In genomic region chr7:45567713-45568112, GRCh38 we compare ENCODE assay signal across 23 cellular contexts.
"Had no signal": no experiment of that assay in that cellular context is flagged by ENCODE, and none has a peak within 500 bp of the region (broad histone marks: within the 10 kb centered on the region; RNA-seq: fewer than 3 reads in every experiment).

No MANE protein-coding gene starts in this region.

- H3K27ac ChIP-seq: KMS-11, SJSA1, SK-N-MC had no signal

- H3K4me1 Mint-ChIP-seq: IgD-negative memory B cell had no signal

- H3K9ac ChIP-seq: KMS-11 had no signal

- H3K36me3 Mint-ChIP-seq: IgD-negative memory B cell had no signal

- H3K4me3 ChIP-seq: K562, SJSA1, SK-N-MC had no signal

- H3K4me1 ChIP-seq: SJSA1 had no signal

- H3K27ac Mint-ChIP-seq: IgD-negative memory B cell had no signal

- H3K9me3 ChIP-seq: SJSA1 had no signal

- DNase-seq: Kasumi-1, MV-4-11, NCI-H1048, NCI-H1105, NCI-H1417, NCI-H1436 treated with DMSO at 0.1 percent for 48 hours, NCI-H1694, NCI-H1930, NCI-H2081, NCI-H2107, NCI-H2227 treated with DMSO at 0.1 percent for 48 hours, NCI-H524 treated with DMSO at 0.1 percent for 48 hours, NCI-H69, NCI-H774, Right ventricle myocardium superior, RPMI8226, SIG-M5, T-helper 1 cell had no signal

- H3K4me3 Mint-ChIP-seq: IgD-negative memory B cell had no signal

- H3K36me3 ChIP-seq: SJSA1 had no signal
